In genomic region chr2:225994748-225995405, GRCh38 we compare ENCODE assay signal across 19 cellular contexts.
DNase-seq lines count a peak whose midpoint lies in the region; TF ChIP-seq lines count a peak whose summit lies in the region.
"Had no signal": no experiment of that assay in that cellular context is flagged by ENCODE, and none has a peak within 500 bp of the region (broad histone marks: within the 10 kb centered on the region; RNA-seq: fewer than 3 reads in every experiment).

No MANE protein-coding gene starts in this region.

- no peaks in the 10 kb centered on the region for H3K27me3 ChIP-seq in brain microvascular endothelial cell (replicated peaks)
- H3K27me3 ChIP-seq: ascending aorta had no signal

- peak; percentile 18 for DNase-seq in AG08395 (ENCODE audit: low spot score)
- DNase-seq in HK-2 (ENCODE audit: unreplicated experiment): peak; percentile 13
- DNase-seq in brain microvascular endothelial cell: peak; percentile 48
- DNase-seq in glomerular visceral epithelial cell (ENCODE audit: extremely low spot score): peak; percentile 32
- no peak for DNase-seq in NCI-H1436 (lab: John Stamatoyannopoulos, UW)
- DNase-seq in GM13977 (ENCODE audit: low spot score): no peak
- no peak for DNase-seq in retina
- DNase-seq in hippocampal formation (lab: John Stamatoyannopoulos, UW): no peak
- DNase-seq: activated CD4-positive, alpha-beta T cell treated with anti-CD3 and anti-CD28 coated beads for 48 hours; activated CD8-positive, alpha-beta memory T cell treated with anti-CD3 and anti-CD28 coated beads, Interleukin-2, amount 50 U/mL, for 48 hours; activated naive CD4-positive, alpha-beta T cell; COR-L47; NCI-H2171 treated with DMSO at 0.1 percent for 48 hours; NCI-H82; right cardiac atrium; stimulated activated CD4-positive, alpha-beta T cell treated with anti-CD3 and anti-CD28 coated beads, Interleukin-1b, Interleukin-23, amount 100 ng/mL, for 48 hours had no signal

- H3K27ac ChIP-seq in brain microvascular endothelial cell: peak overlapping the region; percentile 53
- H3K27ac ChIP-seq: ascending aorta, epithelial cell of prostate, KMS-11 had no signal

- H3K4me3 ChIP-seq in brain microvascular endothelial cell (ENCODE audit: low read depth, low read length): no peak overlapping the region
- H3K4me3 ChIP-seq: ascending aorta had no signal

- TF ChIP-seq CTCF in brain microvascular endothelial cell (IDR thresholded peaks at IDR 0.05; ENCODE audit: low read depth, low read length, missing control alignments) (no peak), GM13977 (IDR thresholded peaks at IDR 0.05; ENCODE audit: extremely low read depth, insufficient read depth, missing control alignments) (no peak)

- in situ Hi-C loops in brain microvascular endothelial cell (cut with HindIII; ENCODE audit: low pct_ligation_motif_present, low sequenced_read_pairs) (no loop called here), GM13977 (cut with MboI; ENCODE audit: low pct_unique_long_range_greater_than_20kb, low sequenced_read_pairs, unreplicated experiment) (no loop called here)

- no peaks in the 10 kb centered on the region for H3K36me3 ChIP-seq in brain microvascular endothelial cell (replicated peaks)
- H3K36me3 ChIP-seq: ascending aorta had no signal

Comparison
In these comparisons a context has a peak if more than half of its experiments do, and no peak if none do; other contexts are left out.
1. DNase-seq: peak in AG08395 (single experiment), HK-2 (single experiment), brain microvascular endothelial cell (single experiment) and glomerular visceral epithelial cell (single experiment); none in NCI-H1436 (single experiment), GM13977 (single experiment), retina (single experiment) and hippocampal formation (0 of 2).